ENCODE assay signal across 8 cellular contexts in the genomic region with DNA sequence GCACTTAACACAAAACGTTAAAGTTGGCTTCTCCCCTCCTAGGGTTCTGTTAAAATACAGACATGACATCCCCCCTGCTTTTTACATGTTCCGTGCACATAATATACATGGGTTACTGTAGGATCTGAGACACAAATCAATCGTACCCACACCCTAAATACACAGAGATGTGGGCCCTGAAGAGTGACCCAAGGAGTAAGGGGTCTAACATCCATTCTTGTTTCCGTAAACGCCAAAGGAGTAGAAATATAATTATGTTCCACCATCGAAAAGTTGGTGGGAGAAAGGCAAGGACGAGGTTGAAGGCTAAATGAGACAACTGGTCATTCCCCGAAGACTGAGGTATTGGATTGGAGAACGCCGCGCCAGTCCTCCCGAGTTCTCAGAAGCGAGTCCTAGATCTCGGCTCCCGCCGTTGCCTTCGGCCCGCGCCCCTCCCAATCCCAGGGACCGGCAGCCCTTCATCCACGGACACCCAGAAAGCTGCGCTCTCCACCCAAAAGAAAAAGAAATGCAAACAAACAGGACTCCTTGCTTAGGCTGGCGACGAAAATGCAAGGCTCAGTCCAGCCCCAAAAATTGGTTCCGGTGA. TPM values are rescaled to one million over a fixed set of nuclear protein-coding genes. Genes with fewer than 3 reads are reported as not detected.
DNase-seq lines count a peak whose midpoint lies in the region; ATAC-seq and TF ChIP-seq lines count a peak whose summit lies in the region.

No MANE protein-coding gene starts in this region.

- no peaks in the 10 kb centered on the region for H3K4me1 Mint-ChIP-seq in Caco-2 (ENCODE audit: low read depth, unreplicated experiment)

- H3K4me3 ChIP-seq in SK-N-MC (peak overlapping the region; percentile 79), fibroblast of the aortic adventitia (ENCODE audit: low read depth, low read length) (peak overlapping the region; percentile 55), psoas muscle (peak overlapping the region; percentile 71), Caco-2 (ENCODE audit: low read depth, low read length) (no peak overlapping the region)

- no peaks in the 10 kb centered on the region for H3K9me3 ChIP-seq in SK-N-MC (ENCODE audit: low read depth, low read length)
- no peaks in the 10 kb centered on the region for H3K9me3 ChIP-seq in psoas muscle
- no peaks in the 10 kb centered on the region for H3K9me3 ChIP-seq in Caco-2

- no peaks in the 10 kb centered on the region for H3K36me3 ChIP-seq in SK-N-MC (ENCODE audit: insufficient read depth, low read length)
- no peaks in the 10 kb centered on the region for H3K36me3 ChIP-seq in psoas muscle (ENCODE audit: insufficient read depth in 1 of 2, low read depth in 1 of 2)
- no peaks in the 10 kb centered on the region for H3K36me3 ChIP-seq in Caco-2 (ENCODE audit: control insufficient read depth, insufficient read depth, low read length)

- no peaks in the 10 kb centered on the region for H3K9me3 Mint-ChIP-seq in Caco-2 (ENCODE audit: unreplicated experiment)

- H3K27me3 ChIP-seq in psoas muscle (ENCODE audit: insufficient read depth in 3 of 3, low read length in 2 of 3), result no peaks in the 10 kb centered on the region
- no peaks in the 10 kb centered on the region for H3K27me3 ChIP-seq in Caco-2 (replicated peaks; ENCODE audit: control insufficient read depth, insufficient read depth, low read length)

- 1% methylated on average over 25 of the region's 25 CpGs for WGBS in psoas muscle, 3 donors

- H3K36me3 Mint-ChIP-seq in Caco-2 (ENCODE audit: insufficient read depth, unreplicated experiment), result no peaks in the 10 kb centered on the region

- no peaks in the 10 kb centered on the region for H3K27me3 Mint-ChIP-seq in Caco-2 (ENCODE audit: insufficient read depth, unreplicated experiment)

- no peak overlapping the region for H3K27ac Mint-ChIP-seq in Caco-2 (ENCODE audit: unreplicated experiment)

- H3K4me3 Mint-ChIP-seq in Caco-2 (ENCODE audit: unreplicated experiment), result no peak overlapping the region

- ATAC-seq in psoas muscle, result peak; percentile 21 to 69 (median 61)

- H3K9ac ChIP-seq in SK-N-MC (ENCODE audit: insufficient read length), result no peak overlapping the region

- H3K4me1 ChIP-seq in psoas muscle, result peaks cover 22% of the 10 kb centered on the region
- H3K4me1 ChIP-seq in Caco-2, result no peaks in the 10 kb centered on the region

- CTCF ChIA-PET in Caco-2 (lab: Charles Lee), result no interaction called here

- peak; percentile 80 for DNase-seq in Daoy (ENCODE audit: low read depth)
- DNase-seq in SK-N-MC (ENCODE audit: low read depth, low spot score), result no peak
- DNase-seq in fibroblast of the aortic adventitia (ENCODE audit: low read depth), result no peak
- peak in 1 of 2 donors; percentile 71 for DNase-seq in psoas muscle
- no peak for DNase-seq in stimulated activated CD4-positive, alpha-beta T cell treated with anti-CD3 and anti-CD28 coated beads, Interleukin-4, amount 100 ng/mL, for 1 hour
- no peak for DNase-seq in Caco-2
- DNase-seq in HuH-7 (ENCODE audit: low spot score), result no peak
- no peak for DNase-seq in activated gamma-delta T cell treated with Interleukin-2 at 50 U/mL for 16 hours

- H3K27ac ChIP-seq in SK-N-MC, result no peak overlapping the region
- peak overlapping the region; percentile 88 for H3K27ac ChIP-seq in psoas muscle

- TF ChIP-seq CTCF in fibroblast of the aortic adventitia (IDR thresholded peaks at IDR 0.05; ENCODE audit: insufficient read depth, low read length) (no peak), psoas muscle (IDR thresholded peaks at IDR 0.05) (no peak), Caco-2 (IDR thresholded peaks at IDR 0.05; ENCODE audit: insufficient read depth in 1 of 2, low read depth in 1 of 2, low read length in 1 of 2, severe bottlenecking in 1 of 2, unreplicated experiment in 1 of 2) (no peak)

- no TSS peak for BruUV-seq in Caco-2 (replicated peaks; lab: Mats Ljungman, UMichigan)

- POLR2A ChIA-PET in Caco-2 (lab: Charles Lee), result no interaction called here

- intact Hi-C loops in psoas muscle (cut with DNase I) (loop anchor here (5.0 to 10.0 kb wide), 2 partner anchors 692 to 695 kb away; no protein-coding TSS in a partner anchor), Caco-2 (cut with micrococcal nuclease; ENCODE audit: unreplicated experiment) (no loop called here)

RNA-seq across cellular contexts. Expression of gene TBX15, which starts 1.2 kb away (rescaled TPM):
- total RNA-seq in Daoy (2014; rRNA removed; shearing (Covaris generic)), result 5.1 and 7.4 TPM in 2 replicates
- total RNA-seq in fibroblast of the aortic adventitia (ENCODE audit: low replicate concordance) (0.33 and 0.63 TPM in 2 replicates), psoas muscle (100 to 1,000 TPM in 3 of 4 donors, 10 to 100 TPM in 1; 62.5 to 220 (median 143) TPM), Caco-2 (2022) (0.11 TPM in 1 of 2 replicates, not detected in the other)
- 100 to 1,000 TPM in 1 of 3 donors, 10 to 100 TPM in 2; 37.0 to 105 (median 53.8) TPM for polyA plus RNA-seq in psoas muscle
